8 cellular contexts compared by ENCODE assay signal in genomic region chr14:93007225-93007997, GRCh38.
DNase-seq lines count a peak whose midpoint lies in the region; ATAC-seq and TF ChIP-seq lines count a peak whose summit lies in the region.

No MANE protein-coding gene starts in this region.

- peaks cover 25% of the 10 kb centered on the region for H3K9me3 Mint-ChIP-seq in glutamatergic neuron (ENCODE audit: unreplicated experiment)

- 74 to 83% (median 79%) methylated on average over 10 to 15 of the region's 15 CpGs for WGBS in stomach, 5 donors

- DNase-seq in SK-MEL-5 (ENCODE audit: low read depth, low spot score), result peak; percentile 23
- DNase-seq in glutamatergic neuron, result no peak
- peak; percentile 46 for DNase-seq in stomach
- no peak for DNase-seq in stimulated activated CD4-positive, alpha-beta T cell treated with anti-CD3 and anti-CD28 coated beads, Interleukin-1b, Interleukin-23, amount 100 ng/mL, for 48 hours
- no peak for DNase-seq in NCI-H1694 treated with DMSO at 0.1 percent for 48 hours (lab: John Stamatoyannopoulos, UW)
- DNase-seq in DMS153 treated with DMSO at 0.1 percent for 48 hours (lab: John Stamatoyannopoulos, UW; ENCODE audit: unreplicated experiment), result no peak

- in situ Hi-C loops in SK-MEL-5 (cut with HindIII; ENCODE audit: low pct_unique_long_range_greater_than_20kb, low sequenced_read_pairs), result no loop called here

- TF ChIP-seq CTCF in glutamatergic neuron (IDR thresholded peaks at IDR 0.05; ENCODE audit: partially characterized antibody, unreplicated experiment), result no peak
- TF ChIP-seq CTCF in stomach (IDR thresholded peaks at IDR 0.05), result no peak

- peaks cover 33% of the 10 kb centered on the region for H3K27me3 Mint-ChIP-seq in glutamatergic neuron (ENCODE audit: unreplicated experiment)

- no peaks in the 10 kb centered on the region for H3K36me3 ChIP-seq in stomach

- H3K4me1 Mint-ChIP-seq in glutamatergic neuron (ENCODE audit: low read depth, unreplicated experiment), result peaks cover 64% of the 10 kb centered on the region

- H3K36me3 Mint-ChIP-seq in glutamatergic neuron (ENCODE audit: unreplicated experiment), result no peaks in the 10 kb centered on the region

- no peak overlapping the region for H3K4me3 ChIP-seq in stomach

- TF ChIP-seq POLR2A in stomach (IDR thresholded peaks at IDR 0.05), result no peak

- H3K27ac Mint-ChIP-seq in glutamatergic neuron (ENCODE audit: unreplicated experiment), result peak overlapping the region; percentile 85

- H3K27me3 ChIP-seq in stomach, result no peaks in the 10 kb centered on the region

- H3K9me3 ChIP-seq in stomach, result no peaks in the 10 kb centered on the region

- peak overlapping the region in 4 of 5 donors; percentile 10 to 63 (median 46) for H3K27ac ChIP-seq in stomach

- intact Hi-C loops in stomach (cut with DNase I; ENCODE audit: low total_unique reads), result no loop called here

- H3K4me1 ChIP-seq in stomach, result peaks cover 21 to 75% (median 59%) of the 10 kb centered on the region in 4 donors

- TF ChIP-seq EP300 in stomach (IDR thresholded peaks at IDR 0.05), result no peak

- ATAC-seq in GM21737 (IDR thresholded peaks at IDR 0.05; ENCODE audit: unreplicated experiment) (peak; percentile 46), HG03039 (IDR thresholded peaks at IDR 0.05; ENCODE audit: unreplicated experiment) (no peak)

- H3K4me3 Mint-ChIP-seq in glutamatergic neuron (ENCODE audit: unreplicated experiment), result peak overlapping the region; percentile 34

Comparison
In these comparisons a context has a peak if more than half of its experiments do, and no peak if none do; other contexts are left out.
1. DNase-seq: peak in SK-MEL-5 (single experiment) and stomach (single experiment); none in glutamatergic neuron (single experiment), stimulated activated CD4-positive, alpha-beta T cell treated with anti-CD3 and anti-CD28 coated beads, Interleukin-1b, Interleukin-23, amount 100 ng/mL, for 48 hours (single experiment), NCI-H1694 treated with DMSO at 0.1 percent for 48 hours (single experiment) and DMS153 treated with DMSO at 0.1 percent for 48 hours (single experiment).